Comparison of ENCODE assay signal across 17 cellular contexts in genomic region chr6:43779864-43780260, GRCh38. TPM values are rescaled to one million over a fixed set of nuclear protein-coding genes. Genes with fewer than 3 reads are reported as not detected.
DNase-seq lines count a peak whose midpoint lies in the region; ATAC-seq, FAIRE-seq and TF ChIP-seq lines count a peak whose summit lies in the region.
"Had no signal": no experiment of that assay in that cellular context is flagged by ENCODE, and none has a peak within 500 bp of the region (broad histone marks: within the 10 kb centered on the region; RNA-seq: fewer than 3 reads in every experiment).

No MANE protein-coding gene starts in this region.

- H3K4me3 ChIP-seq in cardiac muscle cell: no peak overlapping the region
- H3K4me3 ChIP-seq in neuronal stem cell (ENCODE audit: low read length in 2 of 2): no peak overlapping the region
- H3K4me3 ChIP-seq in naive thymus-derived CD4-positive, alpha-beta T cell (ENCODE audit: low read length): no peak overlapping the region
- H3K4me3 ChIP-seq: MG63, SJCRH30 had no signal

- TF ChIP-seq CTCF in cardiac muscle cell (IDR thresholded peaks at IDR 0.05; ENCODE audit: low read depth, low read length): no peak

- H3K14ac ChIP-seq in neuronal stem cell (ENCODE audit: low read length): no peak overlapping the region

- H2BK15ac ChIP-seq in neuronal stem cell (ENCODE audit: low read length): no peak overlapping the region

- H4K8ac ChIP-seq in neuronal stem cell (ENCODE audit: low read depth, low read length): no peak overlapping the region

- peak; percentile 33 for ATAC-seq in Right ventricle myocardium inferior
- no peak for ATAC-seq in naive thymus-derived CD4-positive, alpha-beta T cell

- H2BK120ac ChIP-seq in neuronal stem cell (ENCODE audit: low read depth, low read length): no peak overlapping the region

- H3K4me1 Mint-ChIP-seq in naive thymus-derived CD4-positive, alpha-beta T cell: peaks cover 0 to 25% (median 4%) of the 10 kb centered on the region in 7 donors

- WGBS in neuronal stem cell (ENCODE audit: extremely low coverage in 2 of 2, insufficient read length in 2 of 2, insufficient replicate concordance in 1 of 2), 2 donors: no CpG with 5 or more reads among the region's 8 CpGs

- H3K4me2 ChIP-seq in neuronal stem cell (ENCODE audit: insufficient read depth, low read length, poor library complexity, severe bottlenecking): no peak overlapping the region

- FAIRE-seq in H54 (lab: Jason Lieb, UNC): no peak
- FAIRE-seq: HTR-8/SVneo had no signal

- POLR2A ChIA-PET in naive thymus-derived CD4-positive, alpha-beta T cell (lab: Charles Lee): no interaction called here

- H2AFZ ChIP-seq in neuronal stem cell (ENCODE audit: low read length): no peak overlapping the region

- peaks cover 3% of the 10 kb centered on the region for H3K4me1 ChIP-seq in cardiac muscle cell (ENCODE audit: low read depth)
- peaks cover 5% of the 10 kb centered on the region in 2 donors for H3K4me1 ChIP-seq in neuronal stem cell (ENCODE audit: control insufficient read depth in 2 of 2, insufficient read depth in 1 of 2, low read depth in 1 of 2, low read length in 2 of 2)
- H3K4me1 ChIP-seq in naive thymus-derived CD4-positive, alpha-beta T cell (ENCODE audit: control insufficient read depth in 2 of 2, insufficient read depth in 2 of 2, low read length in 2 of 2): peaks cover 0 to 4% of the 10 kb centered on the region in 2 donors

- no peak overlapping the region for H3K4me3 Mint-ChIP-seq in naive thymus-derived CD4-positive, alpha-beta T cell
- H3K4me3 Mint-ChIP-seq: activated naive CD8-positive, alpha-beta T cell; central memory CD8-positive, alpha-beta T cell had no signal

- H3K36me3 Mint-ChIP-seq in naive thymus-derived CD4-positive, alpha-beta T cell: peaks cover 0 to 25% (median 0%) of the 10 kb centered on the region in 5 donors

- H3K18ac ChIP-seq in neuronal stem cell (ENCODE audit: low read length): no peak overlapping the region

- no peaks in the 10 kb centered on the region for H3K27me3 ChIP-seq in cardiac muscle cell
- H3K27me3 ChIP-seq in neuronal stem cell (ENCODE audit: control insufficient read depth in 3 of 3, insufficient read depth in 3 of 3, low read depth in 1 of 3, low read length in 3 of 3): no peaks in the 10 kb centered on the region
- H3K27me3 ChIP-seq in naive thymus-derived CD4-positive, alpha-beta T cell (ENCODE audit: control insufficient read depth in 2 of 2, insufficient read depth in 2 of 2, low read length in 2 of 2): no peaks in the 10 kb centered on the region
- H3K27me3 ChIP-seq: MG63, SJCRH30 had no signal

- H3K36me3 ChIP-seq in cardiac muscle cell: peaks cover 88% of the 10 kb centered on the region
- peaks cover 55 to 83% of the 10 kb centered on the region in 2 donors for H3K36me3 ChIP-seq in neuronal stem cell (replicated peaks in 1 of 2; ENCODE audit: control insufficient read depth in 2 of 2, insufficient read depth in 2 of 2, low read length in 2 of 2)
- H3K36me3 ChIP-seq in naive thymus-derived CD4-positive, alpha-beta T cell (ENCODE audit: control insufficient read depth in 2 of 3, insufficient read depth in 3 of 3, low read length in 3 of 3): no peaks in the 10 kb centered on the region

- H3K9me3 Mint-ChIP-seq in naive thymus-derived CD4-positive, alpha-beta T cell: peaks cover 0 to 4% (median 0%) of the 10 kb centered on the region in 11 donors
- H3K9me3 Mint-ChIP-seq: central memory CD8-positive, alpha-beta T cell had no signal

- peak overlapping the region; percentile 45 for H2BK5ac ChIP-seq in neuronal stem cell (ENCODE audit: low read length)

- intact Hi-C loops in Right ventricle myocardium inferior (cut with DNase I) (loop anchor here (10.0 kb wide), 1 partner anchor 445 kb away; the partner anchor contains the start of gene SLC29A1), cardiac septum (cut with DNase I) (loop anchor here (10.0 kb wide), 1 partner anchor 445 kb away; the partner anchor contains the start of gene SLC29A1)
- intact Hi-C loops in naive thymus-derived CD4-positive, alpha-beta T cell (cut with micrococcal nuclease): no loop called here

- no peak overlapping the region for H3K4ac ChIP-seq in neuronal stem cell (ENCODE audit: low read length)

- H3K27ac ChIP-seq in cardiac muscle cell: peak overlapping the region; percentile 76
- H3K27ac ChIP-seq in neuronal stem cell (replicated peaks; ENCODE audit: low read length): no peak overlapping the region
- H3K27ac ChIP-seq in naive thymus-derived CD4-positive, alpha-beta T cell (ENCODE audit: low read depth, low read length): no peak overlapping the region
- H3K27ac ChIP-seq: SJCRH30 had no signal

- no peak overlapping the region for H3K23ac ChIP-seq in neuronal stem cell (ENCODE audit: low read depth, low read length, poor library complexity)

- no peak for TF ChIP-seq POLR2A in H54 (IDR thresholded peaks at IDR 0.05; ENCODE audit: low read depth, low read length)

- no peaks in the 10 kb centered on the region for H3K9me3 ChIP-seq in cardiac muscle cell (ENCODE audit: low read depth)
- no peaks in the 10 kb centered on the region for H3K9me3 ChIP-seq in neuronal stem cell (replicated peaks in 1 of 2; ENCODE audit: control insufficient read depth in 2 of 2, insufficient read depth in 1 of 2, low read depth in 1 of 2, low read length in 2 of 2)
- no peaks in the 10 kb centered on the region for H3K9me3 ChIP-seq in naive thymus-derived CD4-positive, alpha-beta T cell (ENCODE audit: control insufficient read depth in 2 of 3, low read length in 3 of 3)
- H3K9me3 ChIP-seq: MG63, SJCRH30 had no signal

- no peaks in the 10 kb centered on the region for H3K27me3 Mint-ChIP-seq in naive thymus-derived CD4-positive, alpha-beta T cell
- H3K27me3 Mint-ChIP-seq: activated naive CD8-positive, alpha-beta T cell; central memory CD8-positive, alpha-beta T cell; progenitor cell of endocrine pancreas had no signal

- H3K27ac Mint-ChIP-seq in naive thymus-derived CD4-positive, alpha-beta T cell: no peak overlapping the region
- H3K27ac Mint-ChIP-seq: activated naive CD8-positive, alpha-beta T cell; progenitor cell of endocrine pancreas had no signal

- DNase-seq in Right ventricle myocardium inferior (ENCODE audit: missing footprints): no peak
- no peak for DNase-seq in cardiac septum (ENCODE audit: low spot score)
- peak in 1 of 2 donors; percentile 27 for DNase-seq in cardiac muscle cell (ENCODE audit: low read depth in 1 of 2, low spot score in 1 of 2)
- DNase-seq in neuronal stem cell (ENCODE audit: low spot score): no peak
- DNase-seq in NCI-H187 treated with DMSO at 0.1 percent for 48 hours (lab: John Stamatoyannopoulos, UW): no peak
- DNase-seq in NCI-H2029 (lab: John Stamatoyannopoulos, UW): no peak
- no peak for DNase-seq in H54 (ENCODE audit: insufficient read length, low spot score)
- no peak for DNase-seq in naive thymus-derived CD4-positive, alpha-beta T cell
- DNase-seq: activated CD4-positive, alpha-beta T cell treated with anti-CD3 and anti-CD28 coated beads, Interleukin-2, amount 50 U/mL, for 1 hour; activated T-cell treated with anti-CD3 and anti-CD28 coated beads, Interleukin-2, amount 50 U/mL, for 1 hour; MG63; NCI-H2171; SJCRH30 had no signal

- H3K79me1 ChIP-seq in neuronal stem cell (ENCODE audit: low read depth, low read length): peaks cover 13% of the 10 kb centered on the region

- no peak overlapping the region for H2BK12ac ChIP-seq in neuronal stem cell (ENCODE audit: low read length)

- H3K9ac ChIP-seq in neuronal stem cell (ENCODE audit: low read depth, low read length, poor library complexity): no peak overlapping the region

- CTCF ChIA-PET in naive thymus-derived CD4-positive, alpha-beta T cell (lab: Charles Lee): no interaction called here

- H2AK5ac ChIP-seq in neuronal stem cell (ENCODE audit: low read depth, low read length): no peak overlapping the region

- H4K91ac ChIP-seq in neuronal stem cell (ENCODE audit: low read depth, low read length, poor library complexity): no peak overlapping the region

RNA-seq across cellular contexts. Expression of gene VEGFA, which starts 9.9 kb away (rescaled TPM):
- total RNA-seq in Right ventricle myocardium inferior (242 TPM), cardiac septum (233 TPM), cardiac muscle cell (409 and 626 TPM in 2 replicates)
- polyA plus RNA-seq in cardiac muscle cell: 199 and 228 TPM in 2 replicates
- polyA plus RNA-seq in neuronal stem cell (2013, experiment 1 of 2): 29.0 TPM
- polyA plus RNA-seq in neuronal stem cell (2013, experiment 2 of 2): 29.1 TPM
- total RNA-seq in naive thymus-derived CD4-positive, alpha-beta T cell: 10 to 100 TPM in 3 of 5 experiments, under 1 TPM in 2; 0.60 to 72.1 (median 19.4) TPM
- polyA plus RNA-seq in naive thymus-derived CD4-positive, alpha-beta T cell: under 1 TPM in 1 of 2 donors, not detected in 1; 0.26 TPM

Comparison
In these comparisons a context has a peak if more than half of its experiments do, and no peak if none do; other contexts are left out.
1. intact Hi-C loops: an anchor here in Right ventricle myocardium inferior (10.0 kb wide) and cardiac septum (10.0 kb wide); none called in naive thymus-derived CD4-positive, alpha-beta T cell.